Comparison of ENCODE assay signal across 2 cellular contexts in the genomic region with DNA sequence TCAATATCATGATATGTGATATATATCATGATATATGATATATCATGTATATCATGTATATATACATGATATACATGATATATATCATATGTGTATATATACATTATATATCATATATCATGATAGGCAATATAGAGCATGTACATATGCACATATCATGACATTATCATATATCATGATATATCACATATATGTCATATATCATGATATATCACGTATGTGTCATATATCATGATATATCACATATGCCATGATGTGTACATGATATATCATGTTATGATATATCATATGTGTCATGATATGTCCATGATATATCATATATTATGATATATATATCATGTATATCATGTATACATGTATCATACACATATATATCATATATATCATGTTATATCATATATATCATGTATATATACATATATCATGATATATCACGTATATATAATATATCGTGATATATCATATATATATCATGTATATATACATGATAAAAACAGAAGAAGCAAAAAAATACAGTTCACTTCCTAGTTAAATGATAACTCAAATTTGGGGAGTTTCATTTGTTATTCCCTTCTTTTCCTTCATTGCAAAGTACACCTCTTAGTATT.
A peak's percentile ranks its signal among the peaks of the same experiment; 100 is the strongest.
TF ChIP-seq lines count a peak whose summit lies in the region.

No MANE protein-coding gene starts in this region.

TF ChIP-seq in HepG2, 621 proteins besides CTCF, POLR2A, EP300 and RAD21:
- TF ChIP-seq CHD2 (IDR thresholded peaks at IDR 0.05; ENCODE audit: low read depth, low read length) (peak; percentile 39; the same call in 1 of the 2 replicates), CHD4 (IDR thresholded peaks at IDR 0.05; ENCODE audit: borderline replicate concordance, low read length) (peak; percentile 60; the same call in 1 of the 2 replicates), ZNF317 (CRISPR knock-in tag; IDR thresholded peaks at IDR 0.05) (no peak), CBX2 (IDR thresholded peaks at IDR 0.05; ENCODE audit: low read depth, low read length) (peak; percentile 100), CBX2 (CRISPR knock-in tag; IDR thresholded peaks at IDR 0.05; ENCODE audit: low read depth) (no peak)
- TF ChIP-seq, protein P1, sequence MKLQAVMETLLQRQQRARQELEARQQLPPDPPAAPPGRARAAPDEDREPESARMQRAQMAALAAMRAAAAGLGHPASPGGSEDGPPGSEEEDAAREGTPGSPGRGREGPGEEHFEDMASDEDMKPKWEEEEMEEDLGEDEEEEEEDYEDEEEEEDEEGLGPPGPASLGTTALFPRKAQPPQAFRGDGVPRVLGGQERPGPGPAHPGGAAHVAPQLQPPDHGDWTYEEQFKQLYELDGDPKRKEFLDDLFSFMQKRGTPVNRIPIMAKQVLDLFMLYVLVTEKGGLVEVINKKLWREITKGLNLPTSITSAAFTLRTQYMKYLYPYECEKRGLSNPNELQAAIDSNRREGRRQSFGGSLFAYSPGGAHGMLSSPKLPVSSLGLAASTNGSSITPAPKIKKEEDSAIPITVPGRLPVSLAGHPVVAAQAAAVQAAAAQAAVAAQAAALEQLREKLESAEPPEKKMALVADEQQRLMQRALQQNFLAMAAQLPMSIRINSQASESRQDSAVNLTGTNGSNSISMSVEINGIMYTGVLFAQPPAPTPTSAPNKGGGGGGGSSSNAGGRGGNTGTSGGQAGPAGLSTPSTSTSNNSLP (IDR thresholded peaks at IDR 0.05; ENCODE audit: low read depth, low read length): peak; percentile 37; the same call in 1 of the 2 replicates

TF ChIP-seq in K562, 482 proteins besides CTCF, POLR2A, EP300 and RAD21:
- TF ChIP-seq POLR2AphosphoS5 (IDR thresholded peaks at IDR 0.05; ENCODE audit: control insufficient read depth, insufficient read depth, low read depth, low read length) (no peak), ZBED1 (IDR thresholded peaks at IDR 0.05) (peak; percentile 90; the same call in 1 of the 2 replicates), CHD2 (IDR thresholded peaks at IDR 0.05; ENCODE audit: low read depth, low read length) (peak; percentile 29; the same call in 1 of the 2 replicates)
- TF ChIP-seq, protein P2, sequence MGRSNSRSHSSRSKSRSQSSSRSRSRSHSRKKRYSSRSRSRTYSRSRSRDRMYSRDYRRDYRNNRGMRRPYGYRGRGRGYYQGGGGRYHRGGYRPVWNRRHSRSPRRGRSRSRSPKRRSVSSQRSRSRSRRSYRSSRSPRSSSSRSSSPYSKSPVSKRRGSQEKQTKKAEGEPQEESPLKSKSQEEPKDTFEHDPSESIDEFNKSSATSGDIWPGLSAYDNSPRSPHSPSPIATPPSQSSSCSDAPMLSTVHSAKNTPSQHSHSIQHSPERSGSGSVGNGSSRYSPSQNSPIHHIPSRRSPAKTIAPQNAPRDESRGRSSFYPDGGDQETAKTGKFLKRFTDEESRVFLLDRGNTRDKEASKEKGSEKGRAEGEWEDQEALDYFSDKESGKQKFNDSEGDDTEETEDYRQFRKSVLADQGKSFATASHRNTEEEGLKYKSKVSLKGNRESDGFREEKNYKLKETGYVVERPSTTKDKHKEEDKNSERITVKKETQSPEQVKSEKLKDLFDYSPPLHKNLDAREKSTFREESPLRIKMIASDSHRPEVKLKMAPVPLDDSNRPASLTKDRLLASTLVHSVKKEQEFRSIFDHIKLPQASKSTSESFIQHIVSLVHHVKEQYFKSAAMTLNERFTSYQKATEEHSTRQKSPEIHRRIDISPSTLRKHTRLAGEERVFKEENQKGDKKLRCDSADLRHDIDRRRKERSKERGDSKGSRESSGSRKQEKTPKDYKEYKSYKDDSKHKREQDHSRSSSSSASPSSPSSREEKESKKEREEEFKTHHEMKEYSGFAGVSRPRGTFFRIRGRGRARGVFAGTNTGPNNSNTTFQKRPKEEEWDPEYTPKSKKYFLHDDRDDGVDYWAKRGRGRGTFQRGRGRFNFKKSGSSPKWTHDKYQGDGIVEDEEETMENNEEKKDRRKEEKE (IDR thresholded peaks at IDR 0.05; ENCODE audit: borderline replicate concordance in 1 of 2, control insufficient read depth in 1 of 2, low read depth in 2 of 2, low read length in 1 of 2): no peak
TF ChIP-seq in K562: peak in this region for 2.
